10 cellular contexts compared by ENCODE assay signal in the genomic region with DNA sequence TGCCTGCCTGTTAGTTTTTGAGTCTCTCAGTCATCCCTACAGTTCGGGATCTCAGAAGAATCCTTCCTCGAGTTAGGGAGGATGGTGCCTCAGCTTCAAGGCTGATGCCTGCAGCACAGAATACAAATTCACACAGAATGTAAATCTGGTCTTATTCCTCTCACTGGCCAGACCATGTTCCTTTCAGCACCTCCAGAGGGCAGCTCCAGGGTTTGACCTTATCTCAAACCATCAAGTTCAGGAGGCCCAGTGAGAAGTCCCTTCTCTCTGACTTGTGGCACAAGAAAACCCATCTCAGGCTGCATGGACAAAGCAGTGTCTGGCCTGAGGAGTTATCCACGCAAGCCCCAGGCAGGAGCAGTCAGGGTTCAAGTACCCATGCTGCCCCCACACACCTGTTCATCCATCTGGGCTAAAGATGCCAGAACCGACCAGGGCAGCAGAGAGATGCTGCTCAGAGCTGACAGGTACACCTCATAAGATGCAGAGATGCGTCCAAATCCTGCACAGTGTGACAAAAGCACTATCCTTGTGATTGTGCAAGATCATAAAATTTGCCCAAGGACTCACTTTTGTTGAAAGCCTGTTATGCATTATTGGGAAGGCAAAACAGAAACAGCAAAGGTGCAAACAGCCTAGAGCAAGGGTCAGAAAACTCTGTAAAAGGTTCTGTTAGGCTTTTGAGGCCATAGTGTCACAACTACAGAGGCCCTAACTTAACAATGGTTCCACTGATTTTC. TPM values are rescaled to one million over a fixed set of nuclear protein-coding genes. Genes with fewer than 3 reads are reported as not detected.
DNase-seq lines count a peak whose midpoint lies in the region; ATAC-seq and TF ChIP-seq lines count a peak whose summit lies in the region.
"Had no signal": no experiment of that assay in that cellular context is flagged by ENCODE, and none has a peak within 500 bp of the region (broad histone marks: within the 10 kb centered on the region; RNA-seq: fewer than 3 reads in every experiment).

No MANE protein-coding gene starts in this region.

- WGBS in thyroid gland, 2 donors = 95 to 96% methylated on average over 4 to 5 of the region's 5 CpGs

- H3K9me3 ChIP-seq in WERI-Rb-1 (ENCODE audit: severe bottlenecking) (no peaks in the 10 kb centered on the region), thyroid gland (no peaks in the 10 kb centered on the region)

- DNase-seq in GDM1 (lab: John Stamatoyannopoulos, UW) (peak; percentile 12), WERI-Rb-1 (peak; percentile 51), medulla oblongata (ENCODE audit: extremely low spot score) (peak; percentile 27), epidermal melanocyte (ENCODE audit: insufficient read length, low spot score) (no peak), thyroid gland (no peak)
- DNase-seq in stimulated activated CD4-positive, alpha-beta T cell treated with anti-CD3 and anti-CD28 coated beads, Interleukin-4, amount 100 ng/mL, for 4 hours = no peak
- DNase-seq: SHP77 treated with DMSO at 0.1 percent for 48 hours had no signal

- peaks cover 18 to 22% of the 10 kb centered on the region in 2 donors for H3K4me1 ChIP-seq in thyroid gland

- peak; percentile 47 for ATAC-seq in HG02885 (IDR thresholded peaks at IDR 0.05; ENCODE audit: poor library complexity, unreplicated experiment)
- no peak for ATAC-seq in GM18519 (IDR thresholded peaks at IDR 0.05; ENCODE audit: low FRiP score, unreplicated experiment)

- no peak overlapping the region for H3K4me3 ChIP-seq in WERI-Rb-1 (ENCODE audit: low read depth, low read length)
- H3K4me3 ChIP-seq in thyroid gland (replicated peaks in 1 of 3) = no peak overlapping the region

- no peak for TF ChIP-seq POLR2A in thyroid gland (IDR thresholded peaks at IDR 0.05)

- no peaks in the 10 kb centered on the region for H3K27me3 ChIP-seq in WERI-Rb-1 (ENCODE audit: insufficient read depth, low read depth, severe bottlenecking)
- no peaks in the 10 kb centered on the region for H3K27me3 ChIP-seq in thyroid gland

- TF ChIP-seq CTCF in WERI-Rb-1 (IDR thresholded peaks at IDR 0.05; ENCODE audit: low read depth, low read length) (peak; percentile 62), thyroid gland (IDR thresholded peaks at IDR 0.05) (peak in 1 of 6 experiments; percentile 16)

- no peaks in the 10 kb centered on the region for H3K36me3 ChIP-seq in WERI-Rb-1
- H3K36me3 ChIP-seq in thyroid gland = no peaks in the 10 kb centered on the region

- no peak overlapping the region for H3K27ac ChIP-seq in WERI-Rb-1
- H3K27ac ChIP-seq in thyroid gland = no peak overlapping the region
- H3K27ac ChIP-seq: HL-60 had no signal

- intact Hi-C loops in thyroid gland (cut with DNase I) = loop anchor here (5.0 to 10.0 kb wide), 2 partner anchors 53 to 181 kb away; partner anchors contain the start of gene BCAR3

RNA-seq across cellular contexts. Expression of gene BCAR3, which starts 49.8 kb away (rescaled TPM):
- 10 to 100 TPM; 29.6 to 46.7 (median 37.0) TPM for total RNA-seq in thyroid gland

Comparison
In these comparisons a context has a peak if more than half of its experiments do, and no peak if none do; other contexts are left out.
1. DNase-seq: peak in GDM1 (single experiment), WERI-Rb-1 (single experiment) and medulla oblongata (single experiment); none in epidermal melanocyte (single experiment), thyroid gland (0 of 2) and stimulated activated CD4-positive, alpha-beta T cell treated with anti-CD3 and anti-CD28 coated beads, Interleukin-4, amount 100 ng/mL, for 4 hours (0 of 2).